3 cellular contexts compared by ENCODE assay signal in genomic region chr15:32388050-32388648, GRCh38. TPM values are rescaled to one million over a fixed set of nuclear protein-coding genes. Genes with fewer than 3 reads are reported as not detected.
"Had no signal": no experiment of that assay in that cellular context is flagged by ENCODE, and none has a peak within 500 bp of the region (broad histone marks: within the 10 kb centered on the region; RNA-seq: fewer than 3 reads in every experiment).

No MANE protein-coding gene starts in this region.

RNA-seq across cellular contexts. Expression of gene GOLGA8K, which starts 14.9 kb away (rescaled TPM):
- total RNA-seq: esophagus mucosa, gastrocnemius medialis, stomach had no signal
